Comparison of ENCODE assay signal across 10 cellular contexts in genomic region chr1:53583903-53584210, GRCh38.
"Had no signal": no experiment of that assay in that cellular context is flagged by ENCODE, and none has a peak within 500 bp of the region (broad histone marks: within the 10 kb centered on the region; RNA-seq: fewer than 3 reads in every experiment).

No MANE protein-coding gene starts in this region.

- H3K27me3 ChIP-seq: cardiac muscle cell, pancreas had no signal

- DNase-seq: activated CD4-positive, alpha-beta T cell treated with anti-CD3 and anti-CD28 coated beads for 48 hours; activated gamma-delta T cell; cortex of kidney; effector memory CD4-positive, alpha-beta T cell; mammary epithelial cell; stimulated activated CD4-positive, alpha-beta T cell treated with anti-CD3 and anti-CD28 coated beads, Interleukin-1b, Interleukin-23, amount 100 ng/mL, for 48 hours had no signal

- H3K36me3 Mint-ChIP-seq: stimulated activated memory B cell treated with anti-CD40 and anti-IgM and Interleukin-4, amounts not matched to agents 10 μg/mL and 1 μg/mL and 100 μg/mL, for 72 hours had no signal

- H3K27me3 Mint-ChIP-seq: stimulated activated memory B cell treated with anti-CD40 and anti-IgM and Interleukin-4, amounts not matched to agents 10 μg/mL and 1 μg/mL and 100 μg/mL, for 72 hours had no signal

- H3K4me3 ChIP-seq: cardiac muscle cell, pancreas, tibial artery had no signal

- H3K9me3 ChIP-seq: pancreas, tibial artery had no signal

- H3K4me3 Mint-ChIP-seq: stimulated activated memory B cell treated with anti-CD40 and anti-IgM and Interleukin-4, amounts not matched to agents 10 μg/mL and 1 μg/mL and 100 μg/mL, for 72 hours had no signal

- H3K4me1 ChIP-seq: pancreas, tibial artery had no signal

- H3K9me3 Mint-ChIP-seq: stimulated activated memory B cell treated with anti-CD40 and anti-IgM and Interleukin-4, amounts not matched to agents 10 μg/mL and 1 μg/mL and 100 μg/mL, for 72 hours had no signal

- H3K36me3 ChIP-seq: cardiac muscle cell, pancreas, tibial artery had no signal

- H3K27ac Mint-ChIP-seq: stimulated activated memory B cell treated with anti-CD40 and anti-IgM and Interleukin-4, amounts not matched to agents 10 μg/mL and 1 μg/mL and 100 μg/mL, for 72 hours had no signal

- H3K4me1 Mint-ChIP-seq: stimulated activated memory B cell treated with anti-CD40 and anti-IgM and Interleukin-4, amounts not matched to agents 10 μg/mL and 1 μg/mL and 100 μg/mL, for 72 hours had no signal

- H3K27ac ChIP-seq: cardiac muscle cell, pancreas, tibial artery had no signal
